8 cellular contexts compared by ENCODE assay signal in the genomic region with DNA sequence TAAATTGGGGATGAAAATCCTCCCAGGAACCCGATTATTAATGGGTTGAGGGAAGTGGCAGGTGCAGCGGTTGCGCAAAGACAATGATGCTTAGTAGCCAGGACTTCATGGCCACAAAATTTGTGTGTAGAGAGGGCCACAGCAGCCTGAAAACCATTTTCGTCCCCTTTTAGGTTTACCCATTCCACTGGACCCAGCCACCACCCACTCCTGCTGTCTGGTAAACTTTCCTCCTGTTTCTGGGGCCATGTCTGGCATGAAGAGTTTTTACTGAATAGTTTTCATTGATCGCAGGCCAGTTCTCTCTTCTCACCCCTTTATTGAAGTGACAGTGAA.
DNase-seq lines count a peak whose midpoint lies in the region; ATAC-seq and TF ChIP-seq lines count a peak whose summit lies in the region.

No MANE protein-coding gene starts in this region.

- intact Hi-C loops in CD4-positive, alpha-beta memory T cell (cut with micrococcal nuclease) = loop anchor here (1.0 to 2.0 kb wide), 3 partner anchors 15 to 563 kb away; no protein-coding TSS in a partner anchor
- intact Hi-C loops in esophagus squamous epithelium (cut with DNase I) = no loop called here
- intact Hi-C loops in ovary (cut with DNase I) = no loop called here

- H3K27ac ChIP-seq in CD4-positive, alpha-beta memory T cell (ENCODE audit: low read depth, low read length) = peak overlapping the region; percentile 55
- no peak overlapping the region for H3K27ac ChIP-seq in OCI-LY1 (ENCODE audit: low read depth, low read length, poor library complexity, severe bottlenecking)
- peak overlapping the region in 2 of 4 donors; percentile 70 to 72 for H3K27ac ChIP-seq in esophagus squamous epithelium
- H3K27ac ChIP-seq in ovary = peak overlapping the region in 1 of 2 donors; percentile 81

- H4K20me1 ChIP-seq in OCI-LY1 (ENCODE audit: insufficient read depth, low read length) = no peaks in the 10 kb centered on the region

- peak overlapping the region; percentile 79 to 90 (median 85) for H3K4me3 Mint-ChIP-seq in CD4-positive, alpha-beta memory T cell

- H3K27me3 ChIP-seq in CD4-positive, alpha-beta memory T cell (ENCODE audit: insufficient read depth, low read length) = no peaks in the 10 kb centered on the region
- H3K27me3 ChIP-seq in OCI-LY1 (ENCODE audit: insufficient read depth, low read length) = no peaks in the 10 kb centered on the region; the same call in 1 of the 2 replicates
- H3K27me3 ChIP-seq in esophagus squamous epithelium = peaks cover 0 to 30% (median 0%) of the 10 kb centered on the region in 4 donors
- no peaks in the 10 kb centered on the region for H3K27me3 ChIP-seq in ovary

- peak overlapping the region; percentile 88 for H3K4me2 ChIP-seq in OCI-LY1 (ENCODE audit: low read length)

- no peak for TF ChIP-seq POLR2A in esophagus squamous epithelium (IDR thresholded peaks at IDR 0.05)
- TF ChIP-seq POLR2A in ovary (IDR thresholded peaks at IDR 0.05) = no peak

- peak overlapping the region; percentile 65 for H3K9ac ChIP-seq in OCI-LY1 (ENCODE audit: low read length)

- ATAC-seq in HG02852 (IDR thresholded peaks at IDR 0.05; ENCODE audit: unreplicated experiment) = no peak
- ATAC-seq in GM21825 (IDR thresholded peaks at IDR 0.05; ENCODE audit: unreplicated experiment) = no peak

- peak overlapping the region; percentile 65 to 96 (median 89) for H3K27ac Mint-ChIP-seq in CD4-positive, alpha-beta memory T cell

- peak overlapping the region; percentile 68 to 80 for H3K4me3 ChIP-seq in CD4-positive, alpha-beta memory T cell (ENCODE audit: low read length in 2 of 2)
- peak overlapping the region; percentile 82 for H3K4me3 ChIP-seq in OCI-LY1 (ENCODE audit: low read depth, low read length, poor library complexity, severe bottlenecking)
- H3K4me3 ChIP-seq in esophagus squamous epithelium = peak overlapping the region; percentile 34 to 80 (median 58)
- peak overlapping the region; percentile 46 for H3K4me3 ChIP-seq in ovary

- DNase-seq in CD4-positive, alpha-beta memory T cell = no peak
- DNase-seq in esophagus squamous epithelium (lab: John Stamatoyannopoulos, UW) = no peak
- no peak for DNase-seq in ovary
- DNase-seq in epidermal melanocyte (ENCODE audit: insufficient read length, low spot score) = no peak
- DNase-seq in AG08395 (ENCODE audit: low spot score) = no peak

- TF ChIP-seq EP300 in ovary (IDR thresholded peaks at IDR 0.05) = no peak

- no peaks in the 10 kb centered on the region for H3F3A ChIP-seq in OCI-LY1 (ENCODE audit: insufficient read depth, low read length)

- peaks cover 19% of the 10 kb centered on the region for H3K4me1 ChIP-seq in CD4-positive, alpha-beta memory T cell (ENCODE audit: insufficient read depth, low read length)
- peaks cover 14% of the 10 kb centered on the region for H3K4me1 ChIP-seq in OCI-LY1 (ENCODE audit: insufficient read depth, low read length, severe bottlenecking)
- H3K4me1 ChIP-seq in esophagus squamous epithelium = peaks cover 5 to 15% (median 6%) of the 10 kb centered on the region in 3 donors
- no peaks in the 10 kb centered on the region for H3K4me1 ChIP-seq in ovary (ENCODE audit: insufficient read depth)

- H3K36me3 Mint-ChIP-seq in CD4-positive, alpha-beta memory T cell = peaks cover 2 to 3% of the 10 kb centered on the region in 2 donors

- TF ChIP-seq CTCF in OCI-LY1 (IDR thresholded peaks at IDR 0.05; ENCODE audit: low read length) (no peak), esophagus squamous epithelium (IDR thresholded peaks at IDR 0.05) (no peak), ovary (IDR thresholded peaks at IDR 0.05) (no peak)

- no peaks in the 10 kb centered on the region for H3K36me3 ChIP-seq in CD4-positive, alpha-beta memory T cell (ENCODE audit: insufficient read depth, low read length)
- H3K36me3 ChIP-seq in OCI-LY1 (ENCODE audit: insufficient read depth, low read length) = no peaks in the 10 kb centered on the region
- H3K36me3 ChIP-seq in esophagus squamous epithelium = no peaks in the 10 kb centered on the region
- no peaks in the 10 kb centered on the region for H3K36me3 ChIP-seq in ovary

- H3K9me3 Mint-ChIP-seq in CD4-positive, alpha-beta memory T cell = peaks cover 0 to 3% (median 0%) of the 10 kb centered on the region in 8 donors

- CTCF ChIA-PET in CD4-positive, alpha-beta memory T cell (lab: Charles Lee; ENCODE audit: partially characterized antibody) = no interaction called here

- H2AFZ ChIP-seq in OCI-LY1 (ENCODE audit: low read length) = peak overlapping the region; percentile 78; the same call in 1 of the 2 replicates

- H3K79me2 ChIP-seq in OCI-LY1 (ENCODE audit: insufficient read depth, low read length) = no peaks in the 10 kb centered on the region

- no peaks in the 10 kb centered on the region for H3K9me3 ChIP-seq in CD4-positive, alpha-beta memory T cell (ENCODE audit: control insufficient read depth in 1 of 2, low read length in 2 of 2)
- H3K9me3 ChIP-seq in OCI-LY1 (ENCODE audit: low read length) (no peaks in the 10 kb centered on the region), esophagus squamous epithelium (no peaks in the 10 kb centered on the region), ovary (no peaks in the 10 kb centered on the region)

- peaks cover 15 to 17% (median 16%) of the 10 kb centered on the region in 4 donors for H3K4me1 Mint-ChIP-seq in CD4-positive, alpha-beta memory T cell

- POLR2A ChIA-PET in CD4-positive, alpha-beta memory T cell (lab: Charles Lee; ENCODE audit: partially characterized antibody) = no interaction called here

- H3K9me2 ChIP-seq in OCI-LY1 (ENCODE audit: low read depth, low read length) = no peaks in the 10 kb centered on the region

- WGBS in esophagus squamous epithelium, 2 donors = 18 to 35% methylated on average over 5 of the region's 5 CpGs
- WGBS in ovary, 3 donors = 2 to 16% (median 10%) methylated on average over 5 of the region's 5 CpGs

- peaks cover 0 to 9% of the 10 kb centered on the region in 2 donors for H3K27me3 Mint-ChIP-seq in CD4-positive, alpha-beta memory T cell
